In the genomic region with DNA sequence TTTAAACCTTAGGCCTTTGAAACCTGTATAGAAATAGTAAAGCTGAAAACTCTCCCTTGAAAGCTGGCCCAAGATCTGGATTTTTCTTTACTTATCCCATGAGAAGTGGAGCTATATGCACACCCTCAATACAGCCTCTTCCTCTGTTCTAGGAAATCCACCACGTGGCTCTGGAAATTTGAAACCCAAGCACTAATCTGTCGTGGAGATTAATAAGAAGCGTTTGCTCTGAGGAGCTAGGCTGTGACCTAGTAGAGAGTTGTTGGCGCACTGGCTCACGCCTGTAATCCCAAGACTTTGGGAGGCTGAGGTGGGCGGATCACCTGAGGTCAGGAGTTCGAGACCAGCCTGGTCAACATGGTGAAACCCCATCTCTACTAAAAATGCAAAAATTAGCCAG, we compare ENCODE assay signal across 23 cellular contexts.
"Had no signal": no experiment of that assay in that cellular context is flagged by ENCODE, and none has a peak within 500 bp of the region (broad histone marks: within the 10 kb centered on the region; RNA-seq: fewer than 3 reads in every experiment).

No MANE protein-coding gene starts in this region.

- H3K9me3 Mint-ChIP-seq: activated CD4-positive, alpha-beta memory T cell treated with anti-CD3 and anti-CD28 coated beads for 36 hours; activated CD4-positive, alpha-beta T cell treated with anti-CD3 and anti-CD28 coated beads, Interleukin-2, amount 10 ng/mL, durations not matched to agents 24 days and 14 days; activated naive CD4-positive, alpha-beta T cell treated with anti-CD3 and anti-CD28 coated beads, Interleukin-2, amount 10 ng/mL, durations not matched to agents 7 days and 5 days; activated naive CD8-positive, alpha-beta T cell treated with anti-CD3 and anti-CD28 coated beads for 36 hours; activated T-cell treated with anti-CD3 and anti-CD28 coated beads, Interleukin-2, amount 50 U/mL, for 4 hours; activated T-helper 2 cell treated with anti-CD3 and anti-CD28 coated beads, Interferon-gamma antibody, Interleukin-2, Interleukin-4, amounts not matched to agents 10 μg/mL and 5 μg/mL and 100 μg/mL, durations not matched to agents 14 hours and 24 hours and 36 hours; T-helper 1 cell treated with Interleukin-12 subunit alpha and Interleukin-12 subunit beta and Interleukin-4 antibody, amounts not matched to agents 30 μg/mL and 1 μg/mL, for 36 hours; WTC11 had no signal

- ATAC-seq: activated T-cell treated with anti-CD3 and anti-CD28 coated beads, Interleukin-2, amount 50 U/mL, for 4 hours; WTC11 had no signal

- H3K4me1 Mint-ChIP-seq: activated CD4-positive, alpha-beta T cell treated with anti-CD3 and anti-CD28 coated beads, Interleukin-2, amount 10 ng/mL, durations not matched to agents 24 days and 14 days; activated naive CD4-positive, alpha-beta T cell treated with anti-CD3 and anti-CD28 coated beads, Interleukin-2, amount 10 ng/mL, durations not matched to agents 7 days and 5 days; activated naive CD8-positive, alpha-beta T cell treated with anti-CD3 and anti-CD28 coated beads for 36 hours had no signal

- H3K27ac Mint-ChIP-seq: activated CD4-positive, alpha-beta memory T cell treated with anti-CD3 and anti-CD28 coated beads for 36 hours; activated CD4-positive, alpha-beta T cell treated with anti-CD3 and anti-CD28 coated beads, Interleukin-2, amount 10 ng/mL, durations not matched to agents 24 days and 14 days; activated naive CD4-positive, alpha-beta T cell treated with anti-CD3 and anti-CD28 coated beads, Interleukin-2, amount 10 ng/mL, durations not matched to agents 7 days and 5 days; activated naive CD8-positive, alpha-beta T cell treated with anti-CD3 and anti-CD28 coated beads for 36 hours; activated T-helper 2 cell treated with anti-CD3 and anti-CD28 coated beads, Interferon-gamma antibody, Interleukin-2, Interleukin-4, amounts not matched to agents 10 μg/mL and 5 μg/mL and 100 μg/mL, durations not matched to agents 14 hours and 24 hours and 36 hours; T-helper 1 cell treated with Interleukin-12 subunit alpha and Interleukin-12 subunit beta and Interleukin-4 antibody, amounts not matched to agents 30 μg/mL and 1 μg/mL, for 36 hours; WTC11 had no signal

- H3K27me3 Mint-ChIP-seq: activated CD4-positive, alpha-beta memory T cell treated with anti-CD3 and anti-CD28 coated beads for 36 hours; activated naive CD4-positive, alpha-beta T cell treated with anti-CD3 and anti-CD28 coated beads, Interleukin-2, amount 10 ng/mL, durations not matched to agents 7 days and 5 days; activated naive CD8-positive, alpha-beta T cell treated with anti-CD3 and anti-CD28 coated beads for 36 hours had no signal

- H3K4me3 Mint-ChIP-seq: activated CD4-positive, alpha-beta memory T cell treated with anti-CD3 and anti-CD28 coated beads for 36 hours; activated CD4-positive, alpha-beta T cell treated with anti-CD3 and anti-CD28 coated beads, Interleukin-2, amount 10 ng/mL, durations not matched to agents 24 days and 14 days; activated naive CD4-positive, alpha-beta T cell treated with anti-CD3 and anti-CD28 coated beads, Interleukin-2, amount 10 ng/mL, durations not matched to agents 7 days and 5 days; activated naive CD8-positive, alpha-beta T cell treated with anti-CD3 and anti-CD28 coated beads for 36 hours; activated T-cell treated with anti-CD3 and anti-CD28 coated beads, Interleukin-2, amount 50 U/mL, for 4 hours; T-helper 1 cell treated with Interleukin-12 subunit alpha and Interleukin-12 subunit beta and Interleukin-4 antibody, amounts not matched to agents 30 μg/mL and 1 μg/mL, for 36 hours; WTC11 had no signal

- DNase-seq: activated CD4-positive, alpha-beta memory T cell treated with anti-CD3 and anti-CD28 coated beads for 36 hours; activated CD4-positive, alpha-beta T cell treated with anti-CD3 and anti-CD28 coated beads, Interleukin-2, amount 10 ng/mL, durations not matched to agents 24 days and 14 days; activated CD4-positive, CD25-positive, alpha-beta regulatory T cell treated with anti-CD3 and anti-CD28 coated beads, Interleukin-2, amount 50 U/mL, for 72 hours; activated CD8-positive, alpha-beta memory T cell treated with anti-CD3 and anti-CD28 coated beads for 24 hours; activated gamma-delta T cell treated with Interleukin-2 at 50 U/mL for 16 hours; activated naive CD4-positive, alpha-beta T cell treated with anti-CD3 and anti-CD28 coated beads, Interleukin-2, amount 10 ng/mL, durations not matched to agents 7 days and 5 days; activated naive CD8-positive, alpha-beta T cell treated with anti-CD3 and anti-CD28 coated beads for 36 hours; activated T-cell treated with anti-CD3 and anti-CD28 coated beads, Interleukin-2, amount 50 U/mL, for 4 hours; IMR-90; KG1; NCI-H1092; NCI-H1417; NCI-H1694; NCI-H2029; NCI-H2107; NCI-H2227 treated with DMSO at 0.1 percent for 48 hours; NCI-H446 treated with DMSO at 0.1 percent for 48 hours; NCI-H526 treated with DMSO at 0.1 percent for 48 hours; PC-9; SHP77 treated with DMSO at 0.1 percent for 48 hours had no signal

- H3K36me3 Mint-ChIP-seq: activated CD4-positive, alpha-beta memory T cell treated with anti-CD3 and anti-CD28 coated beads for 36 hours; activated naive CD4-positive, alpha-beta T cell treated with anti-CD3 and anti-CD28 coated beads, Interleukin-2, amount 10 ng/mL, durations not matched to agents 7 days and 5 days; activated naive CD8-positive, alpha-beta T cell treated with anti-CD3 and anti-CD28 coated beads for 36 hours; WTC11 had no signal
